Comparison of ENCODE assay signal across 17 cellular contexts in the genomic region with DNA sequence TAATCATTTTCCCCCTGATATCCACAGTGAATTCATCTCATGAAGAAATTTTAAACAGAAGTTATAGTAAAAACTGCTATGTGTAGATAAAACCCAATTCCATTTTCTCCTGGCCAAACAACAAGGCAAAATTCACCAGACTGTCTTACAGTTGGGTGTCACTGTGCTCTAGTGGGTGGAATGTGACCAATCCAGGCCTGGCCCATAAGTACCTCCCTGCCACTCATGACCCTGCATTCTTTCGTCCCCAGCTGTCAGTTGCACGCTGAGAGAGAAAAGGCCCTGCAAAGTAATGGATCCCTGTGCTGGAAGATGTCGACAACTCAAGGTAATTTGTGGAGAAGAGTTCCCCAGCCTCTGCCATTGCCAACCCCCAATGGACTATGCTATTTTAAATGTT.
DNase-seq lines count a peak whose midpoint lies in the region; ATAC-seq and TF ChIP-seq lines count a peak whose summit lies in the region.
"Had no signal": no experiment of that assay in that cellular context is flagged by ENCODE, and none has a peak within 500 bp of the region (broad histone marks: within the 10 kb centered on the region; RNA-seq: fewer than 3 reads in every experiment).

No MANE protein-coding gene starts in this region.

- no peak overlapping the region for H3K27ac Mint-ChIP-seq in WTC11

- no peaks in the 10 kb centered on the region for H3K9me3 ChIP-seq in trophoblast cell (ENCODE audit: insufficient read depth, low read depth, low read length)
- H3K9me3 ChIP-seq: BLaER1 had no signal

- ATAC-seq in WTC11: peak; percentile 50; the same call in 1 of the 2 replicates
- ATAC-seq in esophagus mucosa: no peak

- no peak overlapping the region for H3K9ac ChIP-seq in trophoblast cell (ENCODE audit: low read length)
- H3K9ac ChIP-seq: BLaER1, GM23248 had no signal

- H2AK5ac ChIP-seq in trophoblast cell (ENCODE audit: low read length): no peak overlapping the region

- H2BK120ac ChIP-seq in trophoblast cell (ENCODE audit: insufficient read depth, low read length, poor library complexity): no peak overlapping the region

- no peak overlapping the region for H4K12ac ChIP-seq in trophoblast cell (ENCODE audit: low read depth, low read length)

- H3K4me1 ChIP-seq in trophoblast cell (ENCODE audit: control insufficient read depth in 1 of 2, insufficient read depth in 2 of 2, low read length in 2 of 2): peaks cover 0 to 6% of the 10 kb centered on the region in 2 experiments
- H3K4me1 ChIP-seq: BLaER1 had no signal

- H3K4me3 ChIP-seq in trophoblast cell (ENCODE audit: low read depth, low read length): no peak overlapping the region
- H3K4me3 ChIP-seq: BLaER1, GM23248 had no signal

- TF ChIP-seq CTCF in WTC11 (IDR thresholded peaks at IDR 0.05): no peak

- no peak overlapping the region for H3K4ac ChIP-seq in trophoblast cell (ENCODE audit: low read depth, low read length)

- peak; percentile 24 for DNase-seq in DMS 273 (lab: John Stamatoyannopoulos, UW; ENCODE audit: unreplicated experiment)
- no peak for DNase-seq in DMS 273 treated with DMSO at 0.1 percent for 48 hours (lab: John Stamatoyannopoulos, UW)
- no peak for DNase-seq in WTC11 (ENCODE audit: low spot score)
- peak; percentile 64 for DNase-seq in left kidney (ENCODE audit: low read depth, low spot score)
- DNase-seq in trophoblast cell: peak; percentile 15 to 42
- DNase-seq in stimulated activated CD4-positive, alpha-beta T cell treated with anti-CD3 and anti-CD28 coated beads, Interleukin-12 subunit alpha, Interleukin-12 subunit beta, amount 100 ng/mL, for 4 hours: no peak
- DNase-seq in COLO668 (lab: John Stamatoyannopoulos, UW; ENCODE audit: unreplicated experiment): no peak
- DNase-seq: DMS53, GM23248, NCI-H1417 treated with DMSO at 0.1 percent for 48 hours, NCI-H2029, NCI-H226, NCI-H526 treated with DMSO at 0.1 percent for 48 hours, Right ventricle myocardium superior had no signal

- H3K79me2 ChIP-seq in trophoblast cell (ENCODE audit: control insufficient read depth, insufficient read depth, low read length, poor library complexity): no peaks in the 10 kb centered on the region

- POLR2A ChIA-PET in WTC11 (lab: Charles Lee): no interaction called here

- H3K14ac ChIP-seq in trophoblast cell (ENCODE audit: low read length): no peak overlapping the region

- no CpG with 5 or more reads among the region's 3 CpGs for WGBS in trophoblast cell (ENCODE audit: extremely low coverage, insufficient coverage, insufficient read length)

- H3K4me3 Mint-ChIP-seq in WTC11: no peak overlapping the region

- CTCF ChIA-PET in WTC11 (lab: Charles Lee): interaction anchor here (1.2 kb wide), 1 partner anchor 11 kb away, joined by 6 read pairs; no protein-coding TSS in a partner anchor

- H3K23ac ChIP-seq in trophoblast cell (ENCODE audit: low read length): no peak overlapping the region

- H2BK12ac ChIP-seq in trophoblast cell (ENCODE audit: low read length): no peak overlapping the region

- no peak overlapping the region for H3K18ac ChIP-seq in trophoblast cell (ENCODE audit: low read length)

- H4K91ac ChIP-seq in trophoblast cell (ENCODE audit: low read depth, low read length): no peak overlapping the region

- peaks cover 46% of the 10 kb centered on the region for H3K9me3 Mint-ChIP-seq in WTC11

- no peaks in the 10 kb centered on the region for H3K27me3 ChIP-seq in trophoblast cell (ENCODE audit: insufficient read depth, low read length)
- H3K27me3 ChIP-seq: BLaER1 had no signal

- H2BK5ac ChIP-seq in trophoblast cell (ENCODE audit: low read depth, low read length, poor library complexity): no peak overlapping the region

- no peak overlapping the region for H3K4me2 ChIP-seq in trophoblast cell (ENCODE audit: low read length)
- H3K4me2 ChIP-seq: BLaER1 had no signal

- no peaks in the 10 kb centered on the region for H3K79me1 ChIP-seq in trophoblast cell (ENCODE audit: low read length)

- H3K27me3 Mint-ChIP-seq in WTC11 (ENCODE audit: low read depth): no peaks in the 10 kb centered on the region

- H3K4me1 Mint-ChIP-seq in WTC11: peaks cover 7% of the 10 kb centered on the region; the same call in 1 of the 2 replicates

- no peak overlapping the region for H4K8ac ChIP-seq in trophoblast cell (ENCODE audit: low read depth, low read length)

- no peak overlapping the region for H3K27ac ChIP-seq in trophoblast cell (ENCODE audit: low read depth, low read length)
- H3K27ac ChIP-seq: 22Rv1, BLaER1, GM23248 had no signal

- no peak overlapping the region for H2AFZ ChIP-seq in trophoblast cell (ENCODE audit: insufficient read depth, low read length, poor library complexity)
- H2AFZ ChIP-seq: GM23248 had no signal

- no peaks in the 10 kb centered on the region for H3K36me3 Mint-ChIP-seq in WTC11

- no peaks in the 10 kb centered on the region for H3K36me3 ChIP-seq in trophoblast cell (ENCODE audit: control insufficient read depth in 1 of 2, insufficient read depth in 2 of 2, low read length in 2 of 2)
- H3K36me3 ChIP-seq: BLaER1 had no signal

TF ChIP-seq in WTC11, 78 proteins besides CTCF, POLR2A, EP300 and RAD21 (continues in another document):
- TF ChIP-seq MXD4 (CRISPR knock-in tag; IDR thresholded peaks at IDR 0.05; ENCODE audit: borderline replicate concordance) (no peak), RORB (CRISPR knock-in tag; IDR thresholded peaks at IDR 0.05) (no peak), TEAD1 (CRISPR knock-in tag; IDR thresholded peaks at IDR 0.05) (no peak), ETV6 (CRISPR knock-in tag; IDR thresholded peaks at IDR 0.05) (no peak), KAT7 (CRISPR knock-in tag; IDR thresholded peaks at IDR 0.05; ENCODE audit: borderline replicate concordance) (no peak), EMX1 (CRISPR knock-in tag; IDR thresholded peaks at IDR 0.05) (no peak), GABPB1 (CRISPR knock-in tag; IDR thresholded peaks at IDR 0.05) (no peak)
- TF ChIP-seq, protein P1, sequence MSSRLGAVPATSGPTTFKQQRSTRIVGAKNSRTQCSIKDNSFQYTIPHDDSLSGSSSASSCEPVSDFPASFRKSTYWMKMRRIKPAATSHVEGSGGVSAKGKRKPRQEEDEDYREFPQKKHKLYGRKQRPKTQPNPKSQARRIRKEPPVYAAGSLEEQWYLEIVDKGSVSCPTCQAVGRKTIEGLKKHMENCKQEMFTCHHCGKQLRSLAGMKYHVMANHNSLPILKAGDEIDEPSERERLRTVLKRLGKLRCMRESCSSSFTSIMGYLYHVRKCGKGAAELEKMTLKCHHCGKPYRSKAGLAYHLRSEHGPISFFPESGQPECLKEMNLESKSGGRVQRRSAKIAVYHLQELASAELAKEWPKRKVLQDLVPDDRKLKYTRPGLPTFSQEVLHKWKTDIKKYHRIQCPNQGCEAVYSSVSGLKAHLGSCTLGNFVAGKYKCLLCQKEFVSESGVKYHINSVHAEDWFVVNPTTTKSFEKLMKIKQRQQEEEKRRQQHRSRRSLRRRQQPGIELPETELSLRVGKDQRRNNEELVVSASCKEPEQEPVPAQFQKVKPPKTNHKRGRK (CRISPR knock-in tag; IDR thresholded peaks at IDR 0.05; ENCODE audit: borderline replicate concordance): no peak
- TF ChIP-seq, protein P2, sequence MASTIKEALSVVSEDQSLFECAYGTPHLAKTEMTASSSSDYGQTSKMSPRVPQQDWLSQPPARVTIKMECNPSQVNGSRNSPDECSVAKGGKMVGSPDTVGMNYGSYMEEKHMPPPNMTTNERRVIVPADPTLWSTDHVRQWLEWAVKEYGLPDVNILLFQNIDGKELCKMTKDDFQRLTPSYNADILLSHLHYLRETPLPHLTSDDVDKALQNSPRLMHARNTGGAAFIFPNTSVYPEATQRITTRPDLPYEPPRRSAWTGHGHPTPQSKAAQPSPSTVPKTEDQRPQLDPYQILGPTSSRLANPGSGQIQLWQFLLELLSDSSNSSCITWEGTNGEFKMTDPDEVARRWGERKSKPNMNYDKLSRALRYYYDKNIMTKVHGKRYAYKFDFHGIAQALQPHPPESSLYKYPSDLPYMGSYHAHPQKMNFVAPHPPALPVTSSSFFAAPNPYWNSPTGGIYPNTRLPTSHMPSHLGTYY (CRISPR knock-in tag; IDR thresholded peaks at IDR 0.05): no peak
- TF ChIP-seq, protein P3, sequence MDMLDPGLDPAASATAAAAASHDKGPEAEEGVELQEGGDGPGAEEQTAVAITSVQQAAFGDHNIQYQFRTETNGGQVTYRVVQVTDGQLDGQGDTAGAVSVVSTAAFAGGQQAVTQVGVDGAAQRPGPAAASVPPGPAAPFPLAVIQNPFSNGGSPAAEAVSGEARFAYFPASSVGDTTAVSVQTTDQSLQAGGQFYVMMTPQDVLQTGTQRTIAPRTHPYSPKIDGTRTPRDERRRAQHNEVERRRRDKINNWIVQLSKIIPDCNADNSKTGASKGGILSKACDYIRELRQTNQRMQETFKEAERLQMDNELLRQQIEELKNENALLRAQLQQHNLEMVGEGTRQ (CRISPR knock-in tag; IDR thresholded peaks at IDR 0.05): no peak
- TF ChIP-seq, protein P4, sequence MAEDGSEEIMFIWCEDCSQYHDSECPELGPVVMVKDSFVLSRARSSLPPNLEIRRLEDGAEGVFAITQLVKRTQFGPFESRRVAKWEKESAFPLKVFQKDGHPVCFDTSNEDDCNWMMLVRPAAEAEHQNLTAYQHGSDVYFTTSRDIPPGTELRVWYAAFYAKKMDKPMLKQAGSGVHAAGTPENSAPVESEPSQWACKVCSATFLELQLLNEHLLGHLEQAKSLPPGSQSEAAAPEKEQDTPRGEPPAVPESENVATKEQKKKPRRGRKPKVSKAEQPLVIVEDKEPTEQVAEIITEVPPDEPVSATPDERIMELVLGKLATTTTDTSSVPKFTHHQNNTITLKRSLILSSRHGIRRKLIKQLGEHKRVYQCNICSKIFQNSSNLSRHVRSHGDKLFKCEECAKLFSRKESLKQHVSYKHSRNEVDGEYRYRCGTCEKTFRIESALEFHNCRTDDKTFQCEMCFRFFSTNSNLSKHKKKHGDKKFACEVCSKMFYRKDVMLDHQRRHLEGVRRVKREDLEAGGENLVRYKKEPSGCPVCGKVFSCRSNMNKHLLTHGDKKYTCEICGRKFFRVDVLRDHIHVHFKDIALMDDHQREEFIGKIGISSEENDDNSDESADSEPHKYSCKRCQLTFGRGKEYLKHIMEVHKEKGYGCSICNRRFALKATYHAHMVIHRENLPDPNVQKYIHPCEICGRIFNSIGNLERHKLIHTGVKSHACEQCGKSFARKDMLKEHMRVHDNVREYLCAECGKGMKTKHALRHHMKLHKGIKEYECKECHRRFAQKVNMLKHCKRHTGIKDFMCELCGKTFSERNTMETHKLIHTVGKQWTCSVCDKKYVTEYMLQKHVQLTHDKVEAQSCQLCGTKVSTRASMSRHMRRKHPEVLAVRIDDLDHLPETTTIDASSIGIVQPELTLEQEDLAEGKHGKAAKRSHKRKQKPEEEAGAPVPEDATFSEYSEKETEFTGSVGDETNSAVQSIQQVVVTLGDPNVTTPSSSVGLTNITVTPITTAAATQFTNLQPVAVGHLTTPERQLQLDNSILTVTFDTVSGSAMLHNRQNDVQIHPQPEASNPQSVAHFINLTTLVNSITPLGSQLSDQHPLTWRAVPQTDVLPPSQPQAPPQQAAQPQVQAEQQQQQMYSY (CRISPR knock-in tag; IDR thresholded peaks at IDR 0.05): no peak

Comparison
In these comparisons a context has a peak if more than half of its experiments do, and no peak if none do; other contexts are left out.
1. DNase-seq: peak in DMS 273 (single experiment), left kidney (single experiment) and trophoblast cell (2 of 2); none in DMS 273 treated with DMSO at 0.1 percent for 48 hours (single experiment), WTC11 (single experiment), stimulated activated CD4-positive, alpha-beta T cell treated with anti-CD3 and anti-CD28 coated beads, Interleukin-12 subunit alpha, Interleukin-12 subunit beta, amount 100 ng/mL, for 4 hours (single experiment) and COLO668 (single experiment).